8 cellular contexts compared by ENCODE assay signal in genomic region chr12:98490491-98491453, GRCh38. TPM values are rescaled to one million over a fixed set of nuclear protein-coding genes. Genes with fewer than 3 reads are reported as not detected.
A peak's percentile ranks its signal among the peaks of the same experiment; 100 is the strongest.
DNase-seq lines count a peak whose midpoint lies in the region; ATAC-seq and TF ChIP-seq lines count a peak whose summit lies in the region.

No MANE protein-coding gene starts in this region.

- TF ChIP-seq CTCF in AG09319 (IDR thresholded peaks at IDR 0.05; ENCODE audit: low read depth, low read length): peak; percentile 88

- peak; percentile 95 for ATAC-seq in GM18909 (IDR thresholded peaks at IDR 0.05; ENCODE audit: poor library complexity, unreplicated experiment)
- ATAC-seq in HG03175 (IDR thresholded peaks at IDR 0.05; ENCODE audit: unreplicated experiment): peak; percentile 93
- peak; percentile 59 to 64 for ATAC-seq in activated CD4-positive, CD25-positive, alpha-beta regulatory T cell treated with anti-CD3 and anti-CD28 coated beads, Interleukin-2, amount 50 U/mL, for 24 hours

- DNase-seq in AG09319 (ENCODE audit: extremely low read depth, low read depth) (peak; percentile 68), NCI-H2227 treated with DMSO at 0.1 percent for 48 hours (lab: John Stamatoyannopoulos, UW) (peak; percentile 88), cerebellum (ENCODE audit: low spot score) (peak; percentile 80), kidney tubule cell (ENCODE audit: low spot score) (peak; percentile 95)
- DNase-seq in stimulated activated CD4-positive, alpha-beta T cell treated with anti-CD3 and anti-CD28 coated beads, Interleukin-1b, Interleukin-23, amount 100 ng/mL, for 24 hours (ENCODE audit: low read depth in 4 of 4, low spot score in 1 of 4): peak; percentile 67 to 69 (median 68)

RNA-seq across cellular contexts. Expression of gene TMPO, which starts 24.6 kb away (rescaled TPM):
- 181 TPM for total RNA-seq in cerebellum

Comparison
In these comparisons a context has a peak if more than half of its experiments do, and no peak if none do; other contexts are left out.
1. Peak in every context shown above with its lines: DNase-seq and ATAC-seq.